19 cellular contexts compared by ENCODE assay signal in the genomic region with DNA sequence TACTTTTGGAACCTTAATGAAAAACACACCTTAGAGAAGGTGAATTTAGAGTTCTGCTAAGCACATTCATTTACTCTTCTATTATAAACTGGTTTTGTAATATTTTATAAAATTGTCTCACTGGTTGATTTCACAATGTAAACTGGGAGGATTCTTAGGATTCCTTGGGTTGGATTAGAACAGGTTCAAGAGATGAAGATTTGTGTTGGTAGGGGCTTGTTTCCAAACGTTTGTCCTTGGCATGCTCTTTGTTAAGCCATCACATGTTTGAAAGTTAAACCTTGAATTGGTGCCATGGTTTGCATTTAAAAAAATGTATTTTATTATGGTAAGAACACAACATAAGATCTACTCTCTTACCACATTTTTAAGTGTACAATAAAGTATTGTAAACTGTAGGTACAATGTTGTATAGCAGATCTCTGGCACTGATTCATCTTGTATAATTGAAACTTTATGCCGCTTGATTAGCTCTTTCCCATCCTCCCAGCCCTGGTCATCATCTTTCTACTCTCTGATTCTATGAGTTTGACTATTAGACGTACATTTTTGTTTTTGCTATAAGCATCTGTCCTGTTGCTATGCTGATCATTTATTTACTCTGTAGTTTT.
"Had no signal": no experiment of that assay in that cellular context is flagged by ENCODE, and none has a peak within 500 bp of the region (broad histone marks: within the 10 kb centered on the region; RNA-seq: fewer than 3 reads in every experiment).

No MANE protein-coding gene starts in this region.

- H3K36me3 ChIP-seq: sigmoid colon, stomach, tibial nerve, vagina had no signal

- H3K9me3 ChIP-seq: psoas muscle, sigmoid colon, stomach, tibial nerve, vagina had no signal

- H3K4me3 ChIP-seq: coronary artery, psoas muscle, sigmoid colon, stomach, tibial nerve, vagina had no signal

- ATAC-seq: activated CD4-positive, alpha-beta T cell treated with anti-CD3 and anti-CD28 coated beads for 36 hours; activated CD8-positive, alpha-beta T cell treated with anti-CD3 and anti-CD28 coated beads, Interleukin-2, amount 10 ng/mL, durations not matched to agents 7 days and 5 days; natural killer cell treated with Interleukin-12 subunit alpha and Interleukin-12 subunit beta and Interleukin-15 and Interleukin-18, amount 100 ng/mL, for 72 hours had no signal

- DNase-seq: activated CD4-positive, alpha-beta T cell treated with anti-CD3 and anti-CD28 coated beads for 36 hours; activated CD8-positive, alpha-beta memory T cell treated with anti-CD3 and anti-CD28 coated beads, Interleukin-2, amount 50 U/mL, for 48 hours; activated CD8-positive, alpha-beta T cell treated with anti-CD3 and anti-CD28 coated beads, Interleukin-2, amount 10 ng/mL, durations not matched to agents 7 days and 5 days; activated naive CD8-positive, alpha-beta T cell treated with anti-CD3 and anti-CD28 coated beads, Interleukin-2, amount 10 ng/mL, durations not matched to agents 7 days and 5 days; caudate nucleus; effector CD8-positive, alpha-beta T cell; immature natural killer cell; mammary epithelial cell; occipital lobe; psoas muscle; sigmoid colon; stimulated activated CD4-positive, alpha-beta T cell treated with anti-CD3 and anti-CD28 coated beads, Interleukin-2, amount 100 ng/mL, for 48 hours; stimulated activated CD8-positive, alpha-beta memory T cell treated with anti-CD3 and anti-CD28 coated beads, Interleukin-4, amount 100 ng/mL, for 48 hours; stomach; T-helper 9 cell had no signal

- H3K27ac ChIP-seq: psoas muscle, stomach, tibial nerve, vagina had no signal

- H3K27me3 ChIP-seq: sigmoid colon, stomach, tibial nerve, vagina had no signal
